In genomic region chr7:16504019-16504418, GRCh38 we compare ENCODE assay signal across 1 cellular context.
TF ChIP-seq lines count a peak whose summit lies in the region.

No MANE protein-coding gene starts in this region.

TF ChIP-seq in GM23338, 12 proteins besides CTCF, POLR2A, EP300 and RAD21 (continued from another document):
- TF ChIP-seq, protein P1, sequence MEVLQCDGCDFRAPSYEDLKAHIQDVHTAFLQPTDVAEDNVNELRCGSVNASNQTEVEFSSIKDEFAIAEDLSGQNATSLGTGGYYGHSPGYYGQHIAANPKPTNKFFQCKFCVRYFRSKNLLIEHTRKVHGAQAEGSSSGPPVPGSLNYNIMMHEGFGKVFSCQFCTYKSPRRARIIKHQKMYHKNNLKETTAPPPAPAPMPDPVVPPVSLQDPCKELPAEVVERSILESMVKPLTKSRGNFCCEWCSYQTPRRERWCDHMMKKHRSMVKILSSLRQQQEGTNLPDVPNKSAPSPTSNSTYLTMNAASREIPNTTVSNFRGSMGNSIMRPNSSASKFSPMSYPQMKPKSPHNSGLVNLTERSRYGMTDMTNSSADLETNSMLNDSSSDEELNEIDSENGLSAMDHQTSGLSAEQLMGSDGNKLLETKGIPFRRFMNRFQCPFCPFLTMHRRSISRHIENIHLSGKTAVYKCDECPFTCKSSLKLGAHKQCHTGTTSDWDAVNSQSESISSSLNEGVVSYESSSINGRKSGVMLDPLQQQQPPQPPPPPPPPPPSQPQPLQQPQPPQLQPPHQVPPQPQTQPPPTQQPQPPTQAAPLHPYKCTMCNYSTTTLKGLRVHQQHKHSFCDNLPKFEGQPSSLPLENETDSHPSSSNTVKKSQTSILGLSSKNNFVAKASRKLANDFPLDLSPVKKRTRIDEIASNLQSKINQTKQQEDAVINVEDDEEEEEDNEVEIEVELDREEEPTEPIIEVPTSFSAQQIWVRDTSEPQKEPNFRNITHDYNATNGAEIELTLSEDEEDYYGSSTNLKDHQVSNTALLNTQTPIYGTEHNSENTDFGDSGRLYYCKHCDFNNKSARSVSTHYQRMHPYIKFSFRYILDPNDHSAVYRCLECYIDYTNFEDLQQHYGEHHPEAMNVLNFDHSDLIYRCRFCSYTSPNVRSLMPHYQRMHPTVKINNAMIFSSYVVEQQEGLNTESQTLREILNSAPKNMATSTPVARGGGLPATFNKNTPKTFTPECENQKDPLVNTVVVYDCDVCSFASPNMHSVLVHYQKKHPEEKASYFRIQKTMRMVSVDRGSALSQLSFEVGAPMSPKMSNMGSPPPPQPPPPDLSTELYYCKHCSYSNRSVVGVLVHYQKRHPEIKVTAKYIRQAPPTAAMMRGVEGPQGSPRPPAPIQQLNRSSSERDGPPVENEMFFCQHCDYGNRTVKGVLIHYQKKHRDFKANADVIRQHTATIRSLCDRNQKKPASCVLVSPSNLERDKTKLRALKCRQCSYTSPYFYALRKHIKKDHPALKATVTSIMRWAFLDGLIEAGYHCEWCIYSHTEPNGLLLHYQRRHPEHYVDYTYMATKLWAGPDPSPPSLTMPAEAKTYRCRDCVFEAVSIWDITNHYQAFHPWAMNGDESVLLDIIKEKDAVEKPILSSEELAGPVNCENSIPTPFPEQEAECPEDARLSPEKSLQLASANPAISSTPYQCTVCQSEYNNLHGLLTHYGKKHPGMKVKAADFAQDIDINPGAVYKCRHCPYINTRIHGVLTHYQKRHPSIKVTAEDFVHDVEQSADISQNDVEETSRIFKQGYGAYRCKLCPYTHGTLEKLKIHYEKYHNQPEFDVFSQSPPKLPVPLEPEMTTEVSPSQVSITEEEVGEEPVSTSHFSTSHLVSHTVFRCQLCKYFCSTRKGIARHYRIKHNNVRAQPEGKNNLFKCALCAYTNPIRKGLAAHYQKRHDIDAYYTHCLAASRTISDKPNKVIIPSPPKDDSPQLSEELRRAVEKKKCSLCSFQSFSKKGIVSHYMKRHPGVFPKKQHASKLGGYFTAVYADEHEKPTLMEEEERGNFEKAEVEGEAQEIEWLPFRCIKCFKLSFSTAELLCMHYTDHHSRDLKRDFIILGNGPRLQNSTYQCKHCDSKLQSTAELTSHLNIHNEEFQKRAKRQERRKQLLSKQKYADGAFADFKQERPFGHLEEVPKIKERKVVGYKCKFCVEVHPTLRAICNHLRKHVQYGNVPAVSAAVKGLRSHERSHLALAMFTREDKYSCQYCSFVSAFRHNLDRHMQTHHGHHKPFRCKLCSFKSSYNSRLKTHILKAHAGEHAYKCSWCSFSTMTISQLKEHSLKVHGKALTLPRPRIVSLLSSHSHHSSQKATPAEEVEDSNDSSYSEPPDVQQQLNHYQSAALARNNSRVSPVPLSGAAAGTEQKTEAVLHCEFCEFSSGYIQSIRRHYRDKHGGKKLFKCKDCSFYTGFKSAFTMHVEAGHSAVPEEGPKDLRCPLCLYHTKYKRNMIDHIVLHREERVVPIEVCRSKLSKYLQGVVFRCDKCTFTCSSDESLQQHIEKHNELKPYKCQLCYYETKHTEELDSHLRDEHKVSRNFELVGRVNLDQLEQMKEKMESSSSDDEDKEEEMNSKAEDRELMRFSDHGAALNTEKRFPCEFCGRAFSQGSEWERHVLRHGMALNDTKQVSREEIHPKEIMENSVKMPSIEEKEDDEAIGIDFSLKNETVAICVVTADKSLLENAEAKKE (CRISPR knock-in tag; IDR thresholded peaks at IDR 0.05), result no peak
- TF ChIP-seq ZNF114 (CRISPR knock-in tag; IDR thresholded peaks at IDR 0.05) (no peak), CREB1 (CRISPR knock-in tag; IDR thresholded peaks at IDR 0.05; ENCODE audit: low read depth) (no peak), POLR2AphosphoS5 (IDR thresholded peaks at IDR 0.05; ENCODE audit: low read depth) (no peak), EZH2phosphoT487 (IDR thresholded peaks at IDR 0.05; ENCODE audit: unreplicated experiment) (no peak), EZH2 (IDR thresholded peaks at IDR 0.05; ENCODE audit: low read depth, unreplicated experiment) (no peak), JUNB (IDR thresholded peaks at IDR 0.05; ENCODE audit: unreplicated experiment) (no peak), ETS1 (IDR thresholded peaks at IDR 0.05) (no peak), STAT1 (IDR thresholded peaks at IDR 0.05; ENCODE audit: unreplicated experiment) (no peak)
- TF ChIP-seq, protein P2, sequence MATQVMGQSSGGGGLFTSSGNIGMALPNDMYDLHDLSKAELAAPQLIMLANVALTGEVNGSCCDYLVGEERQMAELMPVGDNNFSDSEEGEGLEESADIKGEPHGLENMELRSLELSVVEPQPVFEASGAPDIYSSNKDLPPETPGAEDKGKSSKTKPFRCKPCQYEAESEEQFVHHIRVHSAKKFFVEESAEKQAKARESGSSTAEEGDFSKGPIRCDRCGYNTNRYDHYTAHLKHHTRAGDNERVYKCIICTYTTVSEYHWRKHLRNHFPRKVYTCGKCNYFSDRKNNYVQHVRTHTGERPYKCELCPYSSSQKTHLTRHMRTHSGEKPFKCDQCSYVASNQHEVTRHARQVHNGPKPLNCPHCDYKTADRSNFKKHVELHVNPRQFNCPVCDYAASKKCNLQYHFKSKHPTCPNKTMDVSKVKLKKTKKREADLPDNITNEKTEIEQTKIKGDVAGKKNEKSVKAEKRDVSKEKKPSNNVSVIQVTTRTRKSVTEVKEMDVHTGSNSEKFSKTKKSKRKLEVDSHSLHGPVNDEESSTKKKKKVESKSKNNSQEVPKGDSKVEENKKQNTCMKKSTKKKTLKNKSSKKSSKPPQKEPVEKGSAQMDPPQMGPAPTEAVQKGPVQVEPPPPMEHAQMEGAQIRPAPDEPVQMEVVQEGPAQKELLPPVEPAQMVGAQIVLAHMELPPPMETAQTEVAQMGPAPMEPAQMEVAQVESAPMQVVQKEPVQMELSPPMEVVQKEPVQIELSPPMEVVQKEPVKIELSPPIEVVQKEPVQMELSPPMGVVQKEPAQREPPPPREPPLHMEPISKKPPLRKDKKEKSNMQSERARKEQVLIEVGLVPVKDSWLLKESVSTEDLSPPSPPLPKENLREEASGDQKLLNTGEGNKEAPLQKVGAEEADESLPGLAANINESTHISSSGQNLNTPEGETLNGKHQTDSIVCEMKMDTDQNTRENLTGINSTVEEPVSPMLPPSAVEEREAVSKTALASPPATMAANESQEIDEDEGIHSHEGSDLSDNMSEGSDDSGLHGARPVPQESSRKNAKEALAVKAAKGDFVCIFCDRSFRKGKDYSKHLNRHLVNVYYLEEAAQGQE (IDR thresholded peaks at IDR 0.05; ENCODE audit: unreplicated experiment), result no peak
